ENCODE assay signal across 1 cellular context in the genomic region with DNA sequence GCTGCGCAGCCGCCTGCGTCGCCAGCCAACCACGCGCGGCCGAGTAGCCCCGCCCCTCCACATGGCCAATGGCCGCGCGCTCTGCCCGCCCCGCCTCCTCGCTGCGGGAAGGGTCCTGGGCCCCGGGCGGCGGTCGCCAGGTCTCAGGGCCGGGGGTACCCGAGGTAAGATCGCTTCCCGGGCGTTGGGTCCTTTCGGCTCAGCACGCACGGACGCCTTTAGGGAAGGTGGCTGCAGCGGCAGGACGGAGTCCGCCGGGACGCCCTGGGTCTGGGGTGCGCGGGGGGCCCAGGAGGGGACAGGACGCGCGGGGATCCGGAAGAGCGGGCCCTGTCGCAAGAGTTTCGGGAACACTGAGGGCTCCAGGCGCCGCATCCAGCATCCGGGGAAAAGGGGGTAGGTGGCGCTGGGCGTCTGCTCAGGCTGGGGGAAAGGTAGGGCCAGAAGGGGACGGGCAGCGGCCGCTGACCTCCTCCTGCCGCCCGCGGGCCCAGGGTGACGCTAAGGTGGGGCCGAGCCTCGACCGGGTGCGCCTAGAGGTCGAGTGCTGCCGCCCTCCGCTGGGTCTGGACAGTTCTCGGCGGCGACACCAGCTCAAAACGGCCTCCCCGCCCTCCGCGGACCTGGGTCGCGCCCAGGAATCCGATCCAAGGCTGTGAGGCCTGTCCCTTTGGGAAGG.
A peak's percentile ranks its signal among the peaks of the same experiment; 100 is the strongest.
TF ChIP-seq lines count a peak whose summit lies in the region.

TSS of gene MAVS (plus strand) at position 95 of the 679 bp plus-strand sequence. CDS start 7,791 bp downstream, outside the sequence.

TF ChIP-seq in HepG2, 621 proteins besides CTCF, POLR2A, EP300 and RAD21 (continued from another document and continues in another):
- peak in 1 of 2 experiments; percentile 71; a peak in 2 of 4 replicates for TF ChIP-seq REST (IDR thresholded peaks at IDR 0.05; ENCODE audit: borderline replicate concordance in 1 of 2, low read depth in 1 of 2, low read length in 2 of 2)
- TF ChIP-seq, protein P1, sequence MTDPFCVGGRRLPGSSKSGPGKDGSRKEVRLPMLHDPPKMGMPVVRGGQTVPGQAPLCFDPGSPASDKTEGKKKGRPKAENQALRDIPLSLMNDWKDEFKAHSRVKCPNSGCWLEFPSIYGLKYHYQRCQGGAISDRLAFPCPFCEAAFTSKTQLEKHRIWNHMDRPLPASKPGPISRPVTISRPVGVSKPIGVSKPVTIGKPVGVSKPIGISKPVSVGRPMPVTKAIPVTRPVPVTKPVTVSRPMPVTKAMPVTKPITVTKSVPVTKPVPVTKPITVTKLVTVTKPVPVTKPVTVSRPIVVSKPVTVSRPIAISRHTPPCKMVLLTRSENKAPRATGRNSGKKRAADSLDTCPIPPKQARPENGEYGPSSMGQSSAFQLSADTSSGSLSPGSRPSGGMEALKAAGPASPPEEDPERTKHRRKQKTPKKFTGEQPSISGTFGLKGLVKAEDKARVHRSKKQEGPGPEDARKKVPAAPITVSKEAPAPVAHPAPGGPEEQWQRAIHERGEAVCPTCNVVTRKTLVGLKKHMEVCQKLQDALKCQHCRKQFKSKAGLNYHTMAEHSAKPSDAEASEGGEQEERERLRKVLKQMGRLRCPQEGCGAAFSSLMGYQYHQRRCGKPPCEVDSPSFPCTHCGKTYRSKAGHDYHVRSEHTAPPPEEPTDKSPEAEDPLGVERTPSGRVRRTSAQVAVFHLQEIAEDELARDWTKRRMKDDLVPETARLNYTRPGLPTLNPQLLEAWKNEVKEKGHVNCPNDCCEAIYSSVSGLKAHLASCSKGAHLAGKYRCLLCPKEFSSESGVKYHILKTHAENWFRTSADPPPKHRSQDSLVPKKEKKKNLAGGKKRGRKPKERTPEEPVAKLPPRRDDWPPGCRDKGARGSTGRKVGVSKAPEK (CRISPR knock-in tag; IDR thresholded peaks at IDR 0.05; ENCODE audit: borderline replicate concordance): 0 out of 2 replicates have a peak, but pooled peaks have one; percentile 45
- no peak for TF ChIP-seq CC2D1A (CRISPR knock-in tag; IDR thresholded peaks at IDR 0.05)
- no peak for TF ChIP-seq ZNF101 (CRISPR knock-in tag; IDR thresholded peaks at IDR 0.05; ENCODE audit: borderline replicate concordance, low read depth)
- no peak; the same call in none of the 2 replicates for TF ChIP-seq SIX1 (CRISPR knock-in tag; IDR thresholded peaks at IDR 0.05; ENCODE audit: borderline replicate concordance)
- no peak for TF ChIP-seq SRSF1 (optimal IDR thresholded peaks at IDR 0.05; ENCODE audit: low read depth, low read length)
- TF ChIP-seq NFRKB (IDR thresholded peaks at IDR 0.05): peak; percentile 20; the same call in 1 of the 2 replicates
- TF ChIP-seq ZNF30 (CRISPR knock-in tag; IDR thresholded peaks at IDR 0.05): peak; percentile 93
- TF ChIP-seq SALL2 (CRISPR knock-in tag; IDR thresholded peaks at IDR 0.05): peak; percentile 89
- TF ChIP-seq GLMP (CRISPR knock-in tag; IDR thresholded peaks at IDR 0.05; ENCODE audit: borderline replicate concordance): no peak
- no peak for TF ChIP-seq ZFP36L1 (CRISPR knock-in tag; IDR thresholded peaks at IDR 0.05)
- TF ChIP-seq SOX6 (IDR thresholded peaks at IDR 0.05): no peak
- TF ChIP-seq SOX6 (CRISPR knock-in tag; IDR thresholded peaks at IDR 0.05): peak; percentile 76
- TF ChIP-seq SPEN (CRISPR knock-in tag; IDR thresholded peaks at IDR 0.05; ENCODE audit: low read depth): peak; percentile 94
- TF ChIP-seq ARID2 (CRISPR knock-in tag; IDR thresholded peaks at IDR 0.05; ENCODE audit: borderline replicate concordance): peak; percentile 75; the same call in 1 of the 2 replicates
- no peak for TF ChIP-seq ZNF496 (CRISPR knock-in tag; IDR thresholded peaks at IDR 0.05; ENCODE audit: insufficient replicate concordance)
- peak; percentile 88 for TF ChIP-seq ASH2L (IDR thresholded peaks at IDR 0.05; ENCODE audit: insufficient read length, low read depth, low read length)
- no peak for TF ChIP-seq GABPA (IDR thresholded peaks at IDR 0.05; ENCODE audit: low read depth, low read length)
- TF ChIP-seq GABPA (CRISPR knock-in tag; IDR thresholded peaks at IDR 0.05; ENCODE audit: low read depth): no peak
- peak; percentile 81 for TF ChIP-seq ZNF781 (CRISPR knock-in tag; IDR thresholded peaks at IDR 0.05; ENCODE audit: borderline replicate concordance, not compliant biosample characterization)
- peak; percentile 97 for TF ChIP-seq ZNF766 (CRISPR knock-in tag; IDR thresholded peaks at IDR 0.05; ENCODE audit: borderline replicate concordance)
- TF ChIP-seq ZIK1 (CRISPR knock-in tag; IDR thresholded peaks at IDR 0.05; ENCODE audit: borderline replicate concordance, low read depth): peak; percentile 98; the same call in 1 of the 2 replicates
- 0 out of 2 replicates have a peak, but pooled peaks have one; percentile 9 for TF ChIP-seq ZNF232 (CRISPR knock-in tag; IDR thresholded peaks at IDR 0.05; ENCODE audit: borderline replicate concordance)
- TF ChIP-seq, protein P2, sequence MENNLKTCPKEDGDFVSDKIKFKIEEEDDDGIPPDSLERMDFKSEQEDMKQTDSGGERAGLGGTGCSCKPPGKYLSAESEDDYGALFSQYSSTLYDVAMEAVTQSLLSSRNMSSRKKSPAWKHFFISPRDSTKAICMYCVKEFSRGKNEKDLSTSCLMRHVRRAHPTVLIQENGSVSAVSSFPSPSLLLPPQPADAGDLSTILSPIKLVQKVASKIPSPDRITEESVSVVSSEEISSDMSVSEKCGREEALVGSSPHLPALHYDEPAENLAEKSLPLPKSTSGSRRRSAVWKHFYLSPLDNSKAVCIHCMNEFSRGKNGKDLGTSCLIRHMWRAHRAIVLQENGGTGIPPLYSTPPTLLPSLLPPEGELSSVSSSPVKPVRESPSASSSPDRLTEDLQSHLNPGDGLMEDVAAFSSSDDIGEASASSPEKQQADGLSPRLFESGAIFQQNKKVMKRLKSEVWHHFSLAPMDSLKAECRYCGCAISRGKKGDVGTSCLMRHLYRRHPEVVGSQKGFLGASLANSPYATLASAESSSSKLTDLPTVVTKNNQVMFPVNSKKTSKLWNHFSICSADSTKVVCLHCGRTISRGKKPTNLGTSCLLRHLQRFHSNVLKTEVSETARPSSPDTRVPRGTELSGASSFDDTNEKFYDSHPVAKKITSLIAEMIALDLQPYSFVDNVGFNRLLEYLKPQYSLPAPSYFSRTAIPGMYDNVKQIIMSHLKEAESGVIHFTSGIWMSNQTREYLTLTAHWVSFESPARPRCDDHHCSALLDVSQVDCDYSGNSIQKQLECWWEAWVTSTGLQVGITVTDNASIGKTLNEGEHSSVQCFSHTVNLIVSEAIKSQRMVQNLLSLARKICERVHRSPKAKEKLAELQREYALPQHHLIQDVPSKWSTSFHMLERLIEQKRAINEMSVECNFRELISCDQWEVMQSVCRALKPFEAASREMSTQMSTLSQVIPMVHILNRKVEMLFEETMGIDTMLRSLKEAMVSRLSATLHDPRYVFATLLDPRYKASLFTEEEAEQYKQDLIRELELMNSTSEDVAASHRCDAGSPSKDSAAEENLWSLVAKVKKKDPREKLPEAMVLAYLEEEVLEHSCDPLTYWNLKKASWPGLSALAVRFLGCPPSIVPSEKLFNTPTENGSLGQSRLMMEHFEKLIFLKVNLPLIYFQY (CRISPR knock-in tag; IDR thresholded peaks at IDR 0.05; ENCODE audit: borderline replicate concordance): peak; percentile 84
- peak; percentile 93 for TF ChIP-seq ZBTB7B (CRISPR knock-in tag; IDR thresholded peaks at IDR 0.05)
- peak; percentile 88 for TF ChIP-seq MYC (CRISPR knock-in tag; IDR thresholded peaks at IDR 0.05; ENCODE audit: borderline replicate concordance)
- TF ChIP-seq ZNF816 (CRISPR knock-in tag; IDR thresholded peaks at IDR 0.05; ENCODE audit: borderline replicate concordance): peak; percentile 98
- TF ChIP-seq GPN1 (CRISPR knock-in tag; IDR thresholded peaks at IDR 0.05; ENCODE audit: borderline replicate concordance): no peak; the same call in none of the 2 replicates
- no peak; the same call in 1 of the 2 replicates for TF ChIP-seq REXO4 (CRISPR knock-in tag; IDR thresholded peaks at IDR 0.05; ENCODE audit: borderline replicate concordance)
- peak; percentile 98 for TF ChIP-seq ZNF414 (CRISPR knock-in tag; IDR thresholded peaks at IDR 0.05)
- TF ChIP-seq ERF (CRISPR knock-in tag; IDR thresholded peaks at IDR 0.05): peak; percentile 94
- TF ChIP-seq HHEX (CRISPR knock-in tag; IDR thresholded peaks at IDR 0.05): no peak
- TF ChIP-seq, protein P3, sequence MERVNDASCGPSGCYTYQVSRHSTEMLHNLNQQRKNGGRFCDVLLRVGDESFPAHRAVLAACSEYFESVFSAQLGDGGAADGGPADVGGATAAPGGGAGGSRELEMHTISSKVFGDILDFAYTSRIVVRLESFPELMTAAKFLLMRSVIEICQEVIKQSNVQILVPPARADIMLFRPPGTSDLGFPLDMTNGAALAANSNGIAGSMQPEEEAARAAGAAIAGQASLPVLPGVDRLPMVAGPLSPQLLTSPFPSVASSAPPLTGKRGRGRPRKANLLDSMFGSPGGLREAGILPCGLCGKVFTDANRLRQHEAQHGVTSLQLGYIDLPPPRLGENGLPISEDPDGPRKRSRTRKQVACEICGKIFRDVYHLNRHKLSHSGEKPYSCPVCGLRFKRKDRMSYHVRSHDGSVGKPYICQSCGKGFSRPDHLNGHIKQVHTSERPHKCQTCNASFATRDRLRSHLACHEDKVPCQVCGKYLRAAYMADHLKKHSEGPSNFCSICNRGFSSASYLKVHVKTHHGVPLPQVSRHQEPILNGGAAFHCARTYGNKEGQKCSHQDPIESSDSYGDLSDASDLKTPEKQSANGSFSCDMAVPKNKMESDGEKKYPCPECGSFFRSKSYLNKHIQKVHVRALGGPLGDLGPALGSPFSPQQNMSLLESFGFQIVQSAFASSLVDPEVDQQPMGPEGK (CRISPR knock-in tag; IDR thresholded peaks at IDR 0.05): peak; percentile 64
- no peak for TF ChIP-seq FOXJ3 (CRISPR knock-in tag; IDR thresholded peaks at IDR 0.05; ENCODE audit: borderline replicate concordance)
- no peak; the same call in none of the 2 replicates for TF ChIP-seq ETV6 (CRISPR knock-in tag; conservative IDR thresholded peaks at IDR 0.05)
- TF ChIP-seq PHF8 (CRISPR knock-in tag; IDR thresholded peaks at IDR 0.05): peak; percentile 100
- TF ChIP-seq, protein P4, sequence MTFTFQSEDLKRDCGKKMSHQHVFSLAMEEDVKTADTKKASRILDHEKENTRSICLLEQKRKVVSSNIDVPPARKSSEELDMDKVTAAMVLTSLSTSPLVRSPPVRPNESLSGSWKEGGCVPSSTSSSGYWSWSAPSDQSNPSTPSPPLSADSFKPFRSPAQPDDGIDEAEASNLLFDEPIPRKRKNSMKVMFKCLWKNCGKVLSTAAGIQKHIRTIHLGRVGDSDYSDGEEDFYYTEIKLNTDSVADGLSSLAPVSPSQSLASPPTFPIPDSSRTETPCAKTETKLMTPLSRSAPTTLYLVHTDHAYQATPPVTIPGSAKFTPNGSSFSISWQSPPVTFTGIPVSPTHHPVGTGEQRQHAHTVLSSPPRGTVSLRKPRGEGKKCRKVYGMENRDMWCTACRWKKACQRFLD (CRISPR knock-in tag; IDR thresholded peaks at IDR 0.05; ENCODE audit: borderline replicate concordance): peak; percentile 97
- peak; percentile 84 for TF ChIP-seq GATA4 (IDR thresholded peaks at IDR 0.05; ENCODE audit: borderline replicate concordance, low read depth)
- TF ChIP-seq, protein P5, sequence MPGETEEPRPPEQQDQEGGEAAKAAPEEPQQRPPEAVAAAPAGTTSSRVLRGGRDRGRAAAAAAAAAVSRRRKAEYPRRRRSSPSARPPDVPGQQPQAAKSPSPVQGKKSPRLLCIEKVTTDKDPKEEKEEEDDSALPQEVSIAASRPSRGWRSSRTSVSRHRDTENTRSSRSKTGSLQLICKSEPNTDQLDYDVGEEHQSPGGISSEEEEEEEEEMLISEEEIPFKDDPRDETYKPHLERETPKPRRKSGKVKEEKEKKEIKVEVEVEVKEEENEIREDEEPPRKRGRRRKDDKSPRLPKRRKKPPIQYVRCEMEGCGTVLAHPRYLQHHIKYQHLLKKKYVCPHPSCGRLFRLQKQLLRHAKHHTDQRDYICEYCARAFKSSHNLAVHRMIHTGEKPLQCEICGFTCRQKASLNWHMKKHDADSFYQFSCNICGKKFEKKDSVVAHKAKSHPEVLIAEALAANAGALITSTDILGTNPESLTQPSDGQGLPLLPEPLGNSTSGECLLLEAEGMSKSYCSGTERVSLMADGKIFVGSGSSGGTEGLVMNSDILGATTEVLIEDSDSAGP (CRISPR knock-in tag; IDR thresholded peaks at IDR 0.05; ENCODE audit: borderline replicate concordance): peak; percentile 95
- TF ChIP-seq ZFYVE20 (CRISPR knock-in tag; IDR thresholded peaks at IDR 0.05; ENCODE audit: borderline replicate concordance, low read depth): no peak
